In genomic region chr5:73135429-73136276, GRCh38 we compare ENCODE assay signal across 8 cellular contexts. TPM values are rescaled to one million over a fixed set of nuclear protein-coding genes. Genes with fewer than 3 reads are reported as not detected.
DNase-seq lines count a peak whose midpoint lies in the region; ATAC-seq, FAIRE-seq and TF ChIP-seq lines count a peak whose summit lies in the region.

No MANE protein-coding gene starts in this region.

- no peaks in the 10 kb centered on the region for H3K27me3 ChIP-seq in transverse colon

- H3K9me3 ChIP-seq in transverse colon = no peaks in the 10 kb centered on the region

- H3K4me3 ChIP-seq in transverse colon = no peak overlapping the region

- peak; percentile 27 for DNase-seq in stimulated activated CD4-positive, alpha-beta T cell treated with anti-CD3 and anti-CD28 coated beads, Interleukin-15, amount 100 ng/mL, for 24 hours
- DNase-seq in stimulated activated CD4-positive, alpha-beta T cell treated with anti-CD3 and anti-CD28 coated beads, Interleukin-2, amount 100 ng/mL, for 24 hours = no peak
- DNase-seq in NCI-H82 treated with DMSO at 0.1 percent for 48 hours (lab: John Stamatoyannopoulos, UW; ENCODE audit: unreplicated experiment) = peak; percentile 19
- DNase-seq in fibroblast of peridontal ligament (ENCODE audit: extremely low read depth) = peak; percentile 38
- no peak for DNase-seq in transverse colon
- no peak for DNase-seq in RCC 7860 (ENCODE audit: low spot score)
- no peak for DNase-seq in UCSD-AML1 (lab: John Stamatoyannopoulos, UW; ENCODE audit: unreplicated experiment)

- no peaks in the 10 kb centered on the region for H3K36me3 ChIP-seq in transverse colon

- no peak for FAIRE-seq in RCC 7860 (lab: Jason Lieb, UNC)

- in situ Hi-C loops in transverse colon (cut with MboI; ENCODE audit: low pct_ligation_motif_present in 1 of 4, low pct_unique_long_range_greater_than_20kb in 1 of 4, low sequenced_read_pairs in 3 of 4) = no loop called here

- H3K4me1 ChIP-seq in transverse colon = peaks cover 0 to 24% (median 9%) of the 10 kb centered on the region in 4 donors

- no peak overlapping the region for H3K27ac ChIP-seq in transverse colon

- TF ChIP-seq CTCF in transverse colon (IDR thresholded peaks at IDR 0.05) = peak in 3 of 5 experiments; percentile 23 to 35 (median 31)

- WGBS in transverse colon (ENCODE audit: low coverage in 1 of 2), 2 donors = 64% methylated on average over 12 of the region's 12 CpGs; no CpG with 5 or more reads in 1 of the 2 donors

- no peak for TF ChIP-seq EP300 in transverse colon (IDR thresholded peaks at IDR 0.05; ENCODE audit: low read depth)

- intact Hi-C loops in transverse colon (cut with DNase I; ENCODE audit: low total_unique reads) = no loop called here

- ATAC-seq in HG03565 (IDR thresholded peaks at IDR 0.05; ENCODE audit: unreplicated experiment) = no peak

- no peak for TF ChIP-seq POLR2A in transverse colon (IDR thresholded peaks at IDR 0.05)

RNA-seq across cellular contexts. Expression of gene TMEM171, which starts 15.3 kb away (rescaled TPM):
- total RNA-seq in transverse colon = 100 to 1,000 TPM in 2 of 4 donors, 10 to 100 TPM in 2; 32.8 to 179 (median 114) TPM

RNA-seq across cellular contexts. Expression of gene TMEM174, which starts 37.3 kb away (rescaled TPM):
- under 1 TPM in 1 of 4 donors, not detected in 3; 0.64 TPM for total RNA-seq in transverse colon

Comparison
In these comparisons a context has a peak if more than half of its experiments do, and no peak if none do; other contexts are left out.
1. DNase-seq: peak in stimulated activated CD4-positive, alpha-beta T cell treated with anti-CD3 and anti-CD28 coated beads, Interleukin-15, amount 100 ng/mL, for 24 hours (single experiment), NCI-H82 treated with DMSO at 0.1 percent for 48 hours (single experiment) and fibroblast of peridontal ligament (single experiment); none in stimulated activated CD4-positive, alpha-beta T cell treated with anti-CD3 and anti-CD28 coated beads, Interleukin-2, amount 100 ng/mL, for 24 hours (0 of 2), transverse colon (single experiment), RCC 7860 (single experiment) and UCSD-AML1 (single experiment).